In genomic region chr12:106790020-106790419, GRCh38 we compare ENCODE assay signal across 12 cellular contexts. TPM values are rescaled to one million over a fixed set of nuclear protein-coding genes. Genes with fewer than 3 reads are reported as not detected.
DNase-seq lines count a peak whose midpoint lies in the region; ATAC-seq and TF ChIP-seq lines count a peak whose summit lies in the region.
"Had no signal": no experiment of that assay in that cellular context is flagged by ENCODE, and none has a peak within 500 bp of the region (broad histone marks: within the 10 kb centered on the region; RNA-seq: fewer than 3 reads in every experiment).

No MANE protein-coding gene starts in this region.

- peak; percentile 21 for DNase-seq in NCI-H2029 treated with DMSO at 0.1 percent for 48 hours (lab: John Stamatoyannopoulos, UW)
- DNase-seq in NCI-H2029 (lab: John Stamatoyannopoulos, UW): no peak
- DNase-seq in NAMALWA (ENCODE audit: low spot score): peak; percentile 33
- DNase-seq in astrocyte of the spinal cord (ENCODE audit: low read depth, low spot score): no peak
- no peak for DNase-seq in osteocyte (ENCODE audit: extremely low spot score, unreplicated experiment)
- no peak for DNase-seq in posterior vena cava (ENCODE audit: low spot score)
- no peak for DNase-seq in kidney glomerular epithelial cell (lab: John Stamatoyannopoulos, UW)
- DNase-seq in natural killer cell treated with Interleukin-12 subunit alpha and Interleukin-12 subunit beta and Interleukin-15 and Interleukin-18, amount 100 ng/mL, for 72 hours (ENCODE audit: low spot score): no peak
- DNase-seq: activated CD4-positive, alpha-beta T cell treated with anti-CD3 and anti-CD28 coated beads, Interleukin-2, amount 50 U/mL, for 4 hours; lower lobe of right lung; NCI-H187 treated with DMSO at 0.1 percent for 48 hours had no signal

- H3K4me3 ChIP-seq in astrocyte of the spinal cord (ENCODE audit: low read depth, low read length): no peak overlapping the region
- H3K4me3 ChIP-seq: lower lobe of right lung had no signal

- TF ChIP-seq CTCF in astrocyte of the spinal cord (IDR thresholded peaks at IDR 0.05; ENCODE audit: low read depth, low read length) (peak; percentile 12), osteocyte (IDR thresholded peaks at IDR 0.05) (peak; percentile 10)

- no peaks in the 10 kb centered on the region for H3K4me1 Mint-ChIP-seq in osteocyte (ENCODE audit: unreplicated experiment)
- H3K4me1 Mint-ChIP-seq in natural killer cell treated with Interleukin-12 subunit alpha and Interleukin-12 subunit beta and Interleukin-15 and Interleukin-18, amount 100 ng/mL, for 72 hours (ENCODE audit: low read depth in 2 of 2): peaks cover 0 to 6% of the 10 kb centered on the region in 2 donors
- H3K4me1 Mint-ChIP-seq: brain had no signal

- H3K36me3 Mint-ChIP-seq in osteocyte (ENCODE audit: unreplicated experiment): peaks cover 51% of the 10 kb centered on the region
- H3K36me3 Mint-ChIP-seq in natural killer cell treated with Interleukin-12 subunit alpha and Interleukin-12 subunit beta and Interleukin-15 and Interleukin-18, amount 100 ng/mL, for 72 hours: peaks cover 14% of the 10 kb centered on the region

- intact Hi-C loops in posterior vena cava (cut with DNase I): no loop called here

- no peak overlapping the region for H3K4me3 Mint-ChIP-seq in osteocyte (ENCODE audit: unreplicated experiment)
- no peak overlapping the region for H3K4me3 Mint-ChIP-seq in natural killer cell treated with Interleukin-12 subunit alpha and Interleukin-12 subunit beta and Interleukin-15 and Interleukin-18, amount 100 ng/mL, for 72 hours
- H3K4me3 Mint-ChIP-seq: brain had no signal

- H3K9me3 Mint-ChIP-seq in osteocyte (ENCODE audit: unreplicated experiment): peaks cover 6% of the 10 kb centered on the region
- H3K9me3 Mint-ChIP-seq in natural killer cell treated with Interleukin-12 subunit alpha and Interleukin-12 subunit beta and Interleukin-15 and Interleukin-18, amount 100 ng/mL, for 72 hours: no peaks in the 10 kb centered on the region

- no peak overlapping the region for H3K27ac Mint-ChIP-seq in osteocyte (ENCODE audit: unreplicated experiment)
- no peak overlapping the region for H3K27ac Mint-ChIP-seq in natural killer cell treated with Interleukin-12 subunit alpha and Interleukin-12 subunit beta and Interleukin-15 and Interleukin-18, amount 100 ng/mL, for 72 hours
- H3K27ac Mint-ChIP-seq: brain had no signal

- ATAC-seq in natural killer cell treated with Interleukin-12 subunit alpha and Interleukin-12 subunit beta and Interleukin-15 and Interleukin-18, amount 100 ng/mL, for 72 hours: no peak
- ATAC-seq: lower lobe of right lung had no signal

- H3K27me3 Mint-ChIP-seq in osteocyte (ENCODE audit: unreplicated experiment): no peaks in the 10 kb centered on the region
- no peaks in the 10 kb centered on the region for H3K27me3 Mint-ChIP-seq in natural killer cell treated with Interleukin-12 subunit alpha and Interleukin-12 subunit beta and Interleukin-15 and Interleukin-18, amount 100 ng/mL, for 72 hours
- H3K27me3 Mint-ChIP-seq: brain had no signal

- in situ Hi-C loops in astrocyte of the spinal cord (cut with HindIII; ENCODE audit: low sequenced_read_pairs): no loop called here

RNA-seq across cellular contexts. Expression of gene RIC8B, which starts 15.5 kb away (rescaled TPM):
- total RNA-seq in osteocyte (15.0 and 17.0 TPM in 2 replicates), posterior vena cava (10 to 100 TPM; 20.2 to 23.8 TPM)
- total RNA-seq in natural killer cell treated with Interleukin-12 subunit alpha and Interleukin-12 subunit beta and Interleukin-15 and Interleukin-18, amount 100 ng/mL, for 72 hours: 10 to 100 TPM; 15.8 to 18.2 TPM

Comparison
In these comparisons a context has a peak if more than half of its experiments do, and no peak if none do; other contexts are left out.
1. DNase-seq: peak in NCI-H2029 treated with DMSO at 0.1 percent for 48 hours (single experiment) and NAMALWA (single experiment); none in NCI-H2029 (single experiment), astrocyte of the spinal cord (single experiment), osteocyte (single experiment), posterior vena cava (single experiment), kidney glomerular epithelial cell (single experiment) and natural killer cell treated with Interleukin-12 subunit alpha and Interleukin-12 subunit beta and Interleukin-15 and Interleukin-18, amount 100 ng/mL, for 72 hours (single experiment).